ENCODE assay signal across 8 cellular contexts in the genomic region with DNA sequence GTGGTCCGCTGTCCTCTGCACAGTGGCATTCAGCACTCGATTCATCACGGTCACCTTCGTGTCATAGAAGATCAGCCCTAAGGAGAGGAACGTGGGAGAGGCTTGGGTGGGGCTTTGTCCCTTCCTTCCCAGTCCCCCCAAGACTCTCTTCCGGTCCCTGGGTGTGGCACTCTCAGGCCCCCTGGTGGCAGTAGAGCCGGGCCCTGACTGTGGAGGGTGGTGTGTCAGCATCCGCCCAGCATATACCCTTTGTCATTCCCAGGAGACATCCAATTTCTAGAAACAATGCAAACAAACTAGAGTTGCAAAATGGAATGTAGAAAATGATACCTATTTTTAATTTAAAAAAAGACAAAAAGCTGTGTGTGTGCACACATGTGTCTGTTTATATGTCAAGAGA. TPM values are rescaled to one million over a fixed set of nuclear protein-coding genes. Genes with fewer than 3 reads are reported as not detected.
DNase-seq lines count a peak whose midpoint lies in the region; ATAC-seq and TF ChIP-seq lines count a peak whose summit lies in the region.

No MANE protein-coding gene starts in this region.

- CTCF ChIA-PET in A673 (lab: Charles Lee) = no interaction called here

- H4K20me1 ChIP-seq in GM23248 (ENCODE audit: insufficient read depth) = no peaks in the 10 kb centered on the region

- H3K27ac ChIP-seq in A673 (ENCODE audit: low read depth, low read length, poor library complexity, severe bottlenecking) = no peak overlapping the region
- no peak overlapping the region for H3K27ac ChIP-seq in GM23248

- H3K27me3 ChIP-seq in A673 (replicated peaks; ENCODE audit: insufficient read depth, low read depth, low read length, poor library complexity) (no peaks in the 10 kb centered on the region), GM23248 (replicated peaks; ENCODE audit: insufficient read depth) (no peaks in the 10 kb centered on the region)

- H3K9me2 ChIP-seq in GM23248 (ENCODE audit: insufficient read depth) = no peaks in the 10 kb centered on the region

- no TSS peak for BruUV-seq in A673 (replicated peaks; lab: Mats Ljungman, UMichigan)

- no peak overlapping the region for H2AFZ ChIP-seq in GM23248

- H3K36me3 ChIP-seq in A673 (ENCODE audit: insufficient read depth, low read length, poor library complexity, severe bottlenecking) (peaks cover 3% of the 10 kb centered on the region), GM23248 (ENCODE audit: low read depth) (no peaks in the 10 kb centered on the region)

- no peak overlapping the region for H3K4me2 ChIP-seq in GM23248 (ENCODE audit: unreplicated experiment)

- H3K4me3 ChIP-seq in A673 (ENCODE audit: low read depth, low read length, poor library complexity, severe bottlenecking) (no peak overlapping the region), GM23248 (no peak overlapping the region), WI38 (ENCODE audit: low read depth, low read length) (no peak overlapping the region), fibroblast of the aortic adventitia (ENCODE audit: low read depth, low read length) (no peak overlapping the region)

- no peaks in the 10 kb centered on the region for H3K4me1 ChIP-seq in A673 (ENCODE audit: insufficient read depth, low read length, poor library complexity, severe bottlenecking)
- no peaks in the 10 kb centered on the region for H3K4me1 ChIP-seq in GM23248 (ENCODE audit: insufficient read depth)

- intact Hi-C loops in A673 (cut with micrococcal nuclease; ENCODE audit: unreplicated experiment) = no loop called here

- peak; percentile 63 for TF ChIP-seq CTCF in A673 (conservative IDR thresholded peaks at IDR 0.05; ENCODE audit: low read depth, low read length)
- TF ChIP-seq CTCF in WI38 (IDR thresholded peaks at IDR 0.05; ENCODE audit: low read depth, low read length) = peak; percentile 74
- peak; percentile 51 for TF ChIP-seq CTCF in fibroblast of the aortic adventitia (IDR thresholded peaks at IDR 0.05; ENCODE audit: insufficient read depth, low read length)

- in situ Hi-C loops in GM23248 (cut with MboI) = no loop called here

- POLR2A ChIA-PET in A673 (lab: Charles Lee; ENCODE audit: low non-redundant PET) = no interaction called here

- peak; percentile 61 for ATAC-seq in stimulated activated naive CD8-positive, alpha-beta T cell treated with anti-CD3 and anti-CD28 coated beads, Interleukin-15, Interleukin-2, amounts not matched to agents 100 U/mL and 50 U/mL, for 24 hours
- ATAC-seq in GM21447 (IDR thresholded peaks at IDR 0.05; ENCODE audit: unreplicated experiment) = no peak
- ATAC-seq in GM21515 (IDR thresholded peaks at IDR 0.05; ENCODE audit: unreplicated experiment) = no peak

- no peak overlapping the region for H3K9ac ChIP-seq in GM23248

- H3K79me2 ChIP-seq in GM23248 (ENCODE audit: insufficient read depth) = no peaks in the 10 kb centered on the region

- DNase-seq in A673 (ENCODE audit: low spot score) = peak; percentile 40
- DNase-seq in GM23248 = peak; percentile 61
- peak; percentile 22 for DNase-seq in fibroblast of the aortic adventitia (ENCODE audit: low read depth)
- DNase-seq in stimulated activated naive CD8-positive, alpha-beta T cell treated with anti-CD3 and anti-CD28 coated beads, Interleukin-15, Interleukin-2, amounts not matched to agents 100 U/mL and 50 U/mL, for 24 hours = peak; percentile 60
- no peak for DNase-seq in NCI-H748 treated with DMSO at 0.1 percent for 48 hours (lab: John Stamatoyannopoulos, UW)

- no peaks in the 10 kb centered on the region for H3F3A ChIP-seq in GM23248 (ENCODE audit: insufficient read depth)

- WGBS in GM23248 (ENCODE audit: low coverage in 1 of 2, low lambda C conversion rate in 2 of 2, missing lambda C conversion rate in 2 of 2), 2 experiments = 51 to 53% methylated on average over 8 of the region's 8 CpGs

- no peaks in the 10 kb centered on the region for H3K9me3 ChIP-seq in A673 (ENCODE audit: low read depth, low read length, poor library complexity, severe bottlenecking)
- no peaks in the 10 kb centered on the region for H3K9me3 ChIP-seq in GM23248 (ENCODE audit: low read depth)

RNA-seq across cellular contexts. Expression of a gene that starts 45.0 kb away (rescaled TPM):
- 35.2 and 37.8 TPM in 2 replicates for total RNA-seq in A673 (2021)
- total RNA-seq in GM23248 (2014; rRNA removed; shearing (Covaris generic)) = 31.7 and 42.1 TPM in 2 replicates
- 34.2 and 36.5 TPM in 2 replicates for polyA plus RNA-seq in GM23248 (2016; fragmentation: Nextera tagmentation; extraction: Ambion mirVana)
- total RNA-seq in fibroblast of the aortic adventitia (ENCODE audit: low replicate concordance) = 36.5 and 158 TPM in 2 replicates
